ENCODE assay signal across 1 cellular context in the genomic region with DNA sequence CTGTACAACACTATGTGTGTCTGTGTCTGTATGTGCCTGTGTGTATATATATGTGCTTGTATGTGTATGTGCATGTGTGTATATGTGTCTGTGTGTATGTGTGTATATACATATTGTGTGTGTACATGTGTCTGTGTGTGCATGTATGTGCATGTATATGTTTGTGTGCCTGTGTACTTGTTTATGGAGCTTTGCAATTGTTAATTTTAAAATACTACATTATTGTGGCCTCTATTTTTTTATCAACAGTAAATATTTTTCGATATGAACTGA.
TF ChIP-seq lines count a peak whose summit lies in the region.

No MANE protein-coding gene starts in this region.

TF ChIP-seq in GM12878, 131 proteins besides CTCF, POLR2A, EP300 and RAD21 (continued from another document):
- TF ChIP-seq, protein P1, sequence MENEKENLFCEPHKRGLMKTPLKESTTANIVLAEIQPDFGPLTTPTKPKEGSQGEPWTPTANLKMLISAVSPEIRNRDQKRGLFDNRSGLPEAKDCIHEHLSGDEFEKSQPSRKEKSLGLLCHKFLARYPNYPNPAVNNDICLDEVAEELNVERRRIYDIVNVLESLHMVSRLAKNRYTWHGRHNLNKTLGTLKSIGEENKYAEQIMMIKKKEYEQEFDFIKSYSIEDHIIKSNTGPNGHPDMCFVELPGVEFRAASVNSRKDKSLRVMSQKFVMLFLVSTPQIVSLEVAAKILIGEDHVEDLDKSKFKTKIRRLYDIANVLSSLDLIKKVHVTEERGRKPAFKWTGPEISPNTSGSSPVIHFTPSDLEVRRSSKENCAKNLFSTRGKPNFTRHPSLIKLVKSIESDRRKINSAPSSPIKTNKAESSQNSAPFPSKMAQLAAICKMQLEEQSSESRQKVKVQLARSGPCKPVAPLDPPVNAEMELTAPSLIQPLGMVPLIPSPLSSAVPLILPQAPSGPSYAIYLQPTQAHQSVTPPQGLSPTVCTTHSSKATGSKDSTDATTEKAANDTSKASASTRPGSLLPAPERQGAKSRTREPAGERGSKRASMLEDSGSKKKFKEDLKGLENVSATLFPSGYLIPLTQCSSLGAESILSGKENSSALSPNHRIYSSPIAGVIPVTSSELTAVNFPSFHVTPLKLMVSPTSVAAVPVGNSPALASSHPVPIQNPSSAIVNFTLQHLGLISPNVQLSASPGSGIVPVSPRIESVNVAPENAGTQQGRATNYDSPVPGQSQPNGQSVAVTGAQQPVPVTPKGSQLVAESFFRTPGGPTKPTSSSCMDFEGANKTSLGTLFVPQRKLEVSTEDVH (IDR thresholded peaks at IDR 0.05; ENCODE audit: low read depth, partially characterized antibody), result no peak
- TF ChIP-seq CEBPB (IDR thresholded peaks at IDR 0.05; ENCODE audit: borderline replicate concordance in 1 of 2, low read depth in 2 of 2, low read length in 2 of 2) (no peak), MEF2B (IDR thresholded peaks at IDR 0.05; ENCODE audit: partially characterized antibody, poor library complexity, severe bottlenecking) (no peak)
